In the genomic region with DNA sequence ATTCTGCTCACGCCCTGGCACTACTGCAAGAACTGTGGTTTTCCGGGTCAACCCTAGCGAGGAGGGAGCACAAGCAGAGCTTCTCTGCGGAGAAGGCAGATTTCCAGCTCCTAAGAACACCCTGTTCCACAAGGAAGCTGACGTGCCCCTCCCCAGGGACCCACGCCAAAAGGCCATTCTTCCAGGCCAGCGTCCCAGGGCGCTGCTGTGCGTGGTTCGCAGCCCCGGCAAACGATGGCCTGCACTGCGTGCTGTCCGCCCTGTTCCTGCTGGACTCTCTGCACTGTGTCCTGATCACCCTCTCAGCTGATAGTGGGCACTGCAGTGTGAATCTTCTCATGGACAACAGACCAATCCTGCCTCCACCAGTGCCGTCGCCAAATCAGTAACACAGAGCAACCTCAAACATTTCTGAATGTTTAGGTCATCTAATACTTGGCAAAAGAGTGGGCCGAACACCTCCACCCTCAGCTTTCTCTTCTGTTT, we compare ENCODE assay signal across 11 cellular contexts. TPM values are rescaled to one million over a fixed set of nuclear protein-coding genes. Genes with fewer than 3 reads are reported as not detected.
DNase-seq lines count a peak whose midpoint lies in the region; ATAC-seq, FAIRE-seq and TF ChIP-seq lines count a peak whose summit lies in the region.
"Had no signal": no experiment of that assay in that cellular context is flagged by ENCODE, and none has a peak within 500 bp of the region (broad histone marks: within the 10 kb centered on the region; RNA-seq: fewer than 3 reads in every experiment).

No MANE protein-coding gene starts in this region.

- no peaks in the 10 kb centered on the region for H3K27me3 Mint-ChIP-seq in astrocyte (ENCODE audit: low read depth, unreplicated experiment)

- POLR2A ChIA-PET in BJ (lab: Charles Lee), result interaction anchor here (0.5 kb wide), 1 partner anchor 107 kb away, joined by 4 read pairs; no protein-coding TSS in a partner anchor
- POLR2A ChIA-PET in PC-9 (lab: Charles Lee; ENCODE audit: unreplicated experiment), result no interaction called here

- CTCF ChIA-PET in BJ (lab: Yijun Ruan, JAX), result interaction anchor here (0.6 to 2.7 kb wide), 2 partner anchors 22 to 47 kb away, joined by 3 to 15 read pairs; no protein-coding TSS in a partner anchor
- CTCF ChIA-PET in PC-9 (lab: Charles Lee), result interaction anchor here (0.6 kb wide), 1 partner anchor 29 kb away, joined by 3 read pairs; no protein-coding TSS in a partner anchor

- peaks cover 20% of the 10 kb centered on the region for H3K36me3 ChIP-seq in BJ (ENCODE audit: control insufficient read depth, insufficient read depth, low read length)
- no peaks in the 10 kb centered on the region for H3K36me3 ChIP-seq in astrocyte (ENCODE audit: insufficient read depth, low read length)
- 0 out of 2 replicates have a peak, but pooled peaks cover 8% of the 10 kb centered on the region for H3K36me3 ChIP-seq in PC-9 (ENCODE audit: low read depth)

- H2AFZ ChIP-seq in astrocyte (ENCODE audit: low read depth, low read length), result peak overlapping the region; percentile 28
- no peak overlapping the region for H2AFZ ChIP-seq in PC-9

- peaks cover 31% of the 10 kb centered on the region for H3K4me1 Mint-ChIP-seq in astrocyte (ENCODE audit: low read depth, unreplicated experiment)
- H3K4me1 Mint-ChIP-seq: immature natural killer cell had no signal

- peak overlapping the region; percentile 88 for H3K27ac Mint-ChIP-seq in astrocyte (ENCODE audit: unreplicated experiment)

- H3K9me2 ChIP-seq in PC-9 (ENCODE audit: insufficient read depth), result no peaks in the 10 kb centered on the region

- DNase-seq in BJ (ENCODE audit: low read depth) (peak; percentile 68), astrocyte (ENCODE audit: low read depth) (peak; percentile 94), cardiac septum (ENCODE audit: low spot score) (peak; percentile 82), posterior cingulate gyrus (peak in 7 of 10 donors; percentile 32 to 88 (median 57)), PC-9 (no peak), SIG-M5 treated with dmso at 0.1 percent for 504 hours (lab: John Stamatoyannopoulos, UW; ENCODE audit: unreplicated experiment) (no peak), NCI-H446 treated with DMSO at 0.1 percent for 48 hours (lab: John Stamatoyannopoulos, UW) (no peak)
- DNase-seq: activated naive CD4-positive, alpha-beta T cell treated with Interleukin-2 at 50 U/mL for 16 hours; immature natural killer cell; NCI-H1694 had no signal

- peak overlapping the region; percentile 80 for H3K27ac ChIP-seq in astrocyte (ENCODE audit: low read depth, low read length)
- no peak overlapping the region for H3K27ac ChIP-seq in PC-9

- H3K4me1 ChIP-seq in astrocyte (ENCODE audit: insufficient read depth, low read length), result peaks cover 36% of the 10 kb centered on the region
- peaks cover 10% of the 10 kb centered on the region for H3K4me1 ChIP-seq in PC-9 (replicated peaks; ENCODE audit: insufficient read depth)

- no TSS peak for BruUV-seq in PC-9 (replicated peaks; lab: Mats Ljungman, UMichigan)

- no peaks in the 10 kb centered on the region for H3K27me3 ChIP-seq in BJ (ENCODE audit: control insufficient read depth, insufficient read depth, low read length)
- no peaks in the 10 kb centered on the region for H3K27me3 ChIP-seq in astrocyte (ENCODE audit: insufficient read depth, low read length)
- H3K27me3 ChIP-seq in PC-9 (ENCODE audit: insufficient read depth, low read depth), result no peaks in the 10 kb centered on the region

- peaks cover 13% of the 10 kb centered on the region for H3K36me3 Mint-ChIP-seq in astrocyte (ENCODE audit: low read depth, unreplicated experiment)

- TF ChIP-seq CTCF in BJ (IDR thresholded peaks at IDR 0.05; ENCODE audit: insufficient read depth, low read depth, low read length) (0 out of 2 replicates have a peak, but pooled peaks have one; percentile 2), astrocyte (IDR thresholded peaks at IDR 0.05; ENCODE audit: insufficient read depth, low read depth, low read length) (no peak), PC-9 (conservative IDR thresholded peaks at IDR 0.05) (no peak)

- peak overlapping the region; percentile 58 for H3K9ac ChIP-seq in astrocyte (ENCODE audit: low read length)

- H3K4me2 ChIP-seq in astrocyte (ENCODE audit: low read length), result peak overlapping the region; percentile 68
- H3K4me2 ChIP-seq in PC-9, result no peak overlapping the region

- H3K9me3 ChIP-seq in astrocyte (ENCODE audit: insufficient read depth, low read depth, low read length) (no peaks in the 10 kb centered on the region), PC-9 (ENCODE audit: insufficient read depth, low read depth) (no peaks in the 10 kb centered on the region)

- FAIRE-seq in astrocyte (lab: Jason Lieb, UNC), result peak; percentile 85

- H3K9me3 Mint-ChIP-seq in astrocyte (ENCODE audit: unreplicated experiment), result no peaks in the 10 kb centered on the region
- H3K9me3 Mint-ChIP-seq: immature natural killer cell had no signal

- no peaks in the 10 kb centered on the region for H4K20me1 ChIP-seq in astrocyte (ENCODE audit: insufficient read depth, low read length)
- no peaks in the 10 kb centered on the region for H4K20me1 ChIP-seq in PC-9 (ENCODE audit: insufficient read depth)

- H3F3A ChIP-seq in PC-9 (ENCODE audit: insufficient read depth, low read depth), result peaks cover 5% of the 10 kb centered on the region; the same call in 1 of the 2 replicates

- H3K4me3 ChIP-seq in BJ (ENCODE audit: low read depth, low read length) (no peak overlapping the region), astrocyte (ENCODE audit: insufficient read depth, low read depth, low read length) (no peak overlapping the region), PC-9 (no peak overlapping the region)

- intact Hi-C loops in cardiac septum (cut with DNase I), result loop anchor here (5.0 kb wide), 2 partner anchors 47 to 67 kb away; a partner anchor contains a TSS
- intact Hi-C loops in posterior cingulate gyrus (cut with DNase I), result no loop called here
- intact Hi-C loops in PC-9 (cut with micrococcal nuclease; ENCODE audit: unreplicated experiment), result no loop called here

- no peak overlapping the region for H3K4me3 Mint-ChIP-seq in astrocyte (ENCODE audit: unreplicated experiment)
- H3K4me3 Mint-ChIP-seq: immature natural killer cell had no signal

- no peak for ATAC-seq in HG03095 (IDR thresholded peaks at IDR 0.05; ENCODE audit: unreplicated experiment)

- H3K79me2 ChIP-seq in astrocyte (ENCODE audit: insufficient read depth, low read length), result no peaks in the 10 kb centered on the region
- H3K79me2 ChIP-seq in PC-9 (ENCODE audit: low read depth), result no peaks in the 10 kb centered on the region

RNA-seq across cellular contexts. Expression of a gene that starts 49.1 kb away (rescaled TPM):
- 53.3 and 57.6 TPM in 2 replicates for polyA plus RNA-seq in BJ (2011; rRNA removed)
- 15.5 and 17.0 TPM in 2 replicates for polyA minus RNA-seq in BJ (2011; rRNA and poly(A)+ RNA removed)
- total RNA-seq in astrocyte (29.4 and 41.6 TPM in 2 replicates), cardiac septum (135 TPM), PC-9 (2021) (54.5 and 72.2 TPM in 2 replicates)

Comparison
In these comparisons a context has a peak if more than half of its experiments do, and no peak if none do; other contexts are left out.
1. DNase-seq: peak in BJ (single experiment), astrocyte (single experiment), cardiac septum (single experiment) and posterior cingulate gyrus (7 of 10); none in PC-9 (0 of 2), SIG-M5 treated with dmso at 0.1 percent for 504 hours (single experiment) and NCI-H446 treated with DMSO at 0.1 percent for 48 hours (single experiment).